In genomic region chr3:46986055-46986730, GRCh38 we compare ENCODE assay signal across 10 cellular contexts. TPM values are rescaled to one million over a fixed set of nuclear protein-coding genes. Genes with fewer than 3 reads are reported as not detected.
A peak's percentile ranks its signal among the peaks of the same experiment; 100 is the strongest.
DNase-seq lines count a peak whose midpoint lies in the region; ATAC-seq, FAIRE-seq and TF ChIP-seq lines count a peak whose summit lies in the region.
"Had no signal": no experiment of that assay in that cellular context is flagged by ENCODE, and none has a peak within 500 bp of the region (broad histone marks: within the 10 kb centered on the region; RNA-seq: fewer than 3 reads in every experiment).

No MANE protein-coding gene starts in this region.

- peak overlapping the region; percentile 43 for H3K4me3 ChIP-seq in OCI-LY7 (ENCODE audit: low read depth, low read length, poor library complexity, severe bottlenecking)
- H3K4me3 ChIP-seq in pancreas, result no peak overlapping the region

- no peak for DNase-seq in GM12891 (ENCODE audit: insufficient read length, low spot score)
- DNase-seq in OCI-LY7 (ENCODE audit: low spot score), result peak; percentile 63
- DNase-seq in endothelial cell (ENCODE audit: low spot score), result no peak
- DNase-seq in posterior vena cava (ENCODE audit: low spot score), result peak; percentile 30
- DNase-seq in NCI-H2171 treated with DMSO at 0.1 percent for 48 hours (lab: John Stamatoyannopoulos, UW), result no peak
- DNase-seq in iPS-NIHi11 (ENCODE audit: low spot score), result no peak
- DNase-seq in pancreas, result no peak
- DNase-seq: Kasumi-1, NCI-H2107 had no signal

- H3K9me2 ChIP-seq in OCI-LY7 (ENCODE audit: insufficient read depth, low read length), result no peaks in the 10 kb centered on the region

- peak overlapping the region; percentile 7 for H3K4me3 Mint-ChIP-seq in endothelial cell (ENCODE audit: unreplicated experiment)
- H3K4me3 Mint-ChIP-seq: neural crest cell had no signal

- no peak for ATAC-seq in pancreas

- H3K9me3 Mint-ChIP-seq in endothelial cell (ENCODE audit: unreplicated experiment), result no peaks in the 10 kb centered on the region
- H3K9me3 Mint-ChIP-seq: neural crest cell had no signal

- FAIRE-seq in GM12891 (lab: Jason Lieb, UNC) (peak; percentile 16), pancreas (lab: Jason Lieb, UNC) (no peak)

- H3K27ac Mint-ChIP-seq in endothelial cell (ENCODE audit: unreplicated experiment), result peak overlapping the region; percentile 22

- intact Hi-C loops in OCI-LY7 (cut with micrococcal nuclease; ENCODE audit: unreplicated experiment), result no loop called here
- intact Hi-C loops in posterior vena cava (cut with DNase I), result no loop called here
- intact Hi-C loops in pancreas (cut with DNase I), result loop anchor here in 1 of 3 donors (10.0 kb wide), 1 partner anchor 281 kb away; the partner anchor contains the start of gene TMIE

- peaks cover 51% of the 10 kb centered on the region; the same call in 1 of the 2 replicates for H3K79me2 ChIP-seq in OCI-LY7 (ENCODE audit: insufficient read depth, low read depth, low read length)

- no peak for TF ChIP-seq POLR2A in GM12891 (IDR thresholded peaks at IDR 0.05; ENCODE audit: low read depth, low read length)

- peaks cover 38% of the 10 kb centered on the region for H3K36me3 ChIP-seq in OCI-LY7 (ENCODE audit: insufficient read depth, low read length)
- peaks cover 0 to 16% (median 0%) of the 10 kb centered on the region in 3 donors for H3K36me3 ChIP-seq in pancreas

- TF ChIP-seq CTCF in OCI-LY7 (conservative IDR thresholded peaks at IDR 0.05; ENCODE audit: low read length) (peak; percentile 36; the same call in 1 of the 2 replicates), endothelial cell (IDR thresholded peaks at IDR 0.05; ENCODE audit: unreplicated experiment) (no peak), pancreas (IDR thresholded peaks at IDR 0.05) (no peak)

- CTCF ChIA-PET in OCI-LY7 (lab: Charles Lee; ENCODE audit: unreplicated experiment), result interaction anchor here (1.3 kb wide), 1 partner anchor 50 kb away, joined by 3 read pairs; no protein-coding TSS in a partner anchor

- H3K4me1 Mint-ChIP-seq in endothelial cell (ENCODE audit: unreplicated experiment), result peaks cover 55% of the 10 kb centered on the region

- peaks cover 12% of the 10 kb centered on the region for H3K36me3 Mint-ChIP-seq in endothelial cell (ENCODE audit: low read depth, unreplicated experiment)

- BruUV-seq in OCI-LY7 (replicated peaks; lab: Mats Ljungman, UMichigan), result no TSS peak

- POLR2A ChIA-PET in OCI-LY7 (lab: Charles Lee), result interaction anchor here (1.4 kb wide), 1 partner anchor 57 kb away, joined by 4 read pairs; no protein-coding TSS in a partner anchor

- H4K20me1 ChIP-seq in OCI-LY7 (ENCODE audit: insufficient read depth, low read length), result no peaks in the 10 kb centered on the region

- peaks cover 8% of the 10 kb centered on the region for H3K27me3 Mint-ChIP-seq in endothelial cell (ENCODE audit: unreplicated experiment)

- peak overlapping the region; percentile 72 for H3K27ac ChIP-seq in OCI-LY7 (ENCODE audit: low read depth, low read length, poor library complexity, severe bottlenecking)
- H3K27ac ChIP-seq in pancreas, result no peak overlapping the region

- H3K4me1 ChIP-seq in OCI-LY7 (ENCODE audit: insufficient read depth, low read length, poor library complexity, severe bottlenecking) (peaks cover 93% of the 10 kb centered on the region), pancreas (peaks cover 0 to 8% (median 0%) of the 10 kb centered on the region in 3 donors)

- WGBS in pancreas, 2 donors, result 89 to 90% methylated on average over 4 of the region's 4 CpGs

- H3K4me2 ChIP-seq in OCI-LY7 (ENCODE audit: low read length), result peak overlapping the region; percentile 75

- no peak overlapping the region for H2AFZ ChIP-seq in OCI-LY7 (ENCODE audit: low read length)

- H3K27me3 ChIP-seq in pancreas, result no peaks in the 10 kb centered on the region

- H3K9me3 ChIP-seq in OCI-LY7 (ENCODE audit: low read length) (no peaks in the 10 kb centered on the region), pancreas (no peaks in the 10 kb centered on the region)

TF ChIP-seq in GM12891, 5 proteins besides CTCF, POLR2A, EP300 and RAD21:
- no peak for TF ChIP-seq POLR2AphosphoS5 (IDR thresholded peaks at IDR 0.05; ENCODE audit: low read depth, low read length)
- no peak for TF ChIP-seq TAF1 (IDR thresholded peaks at IDR 0.05; ENCODE audit: low read depth, low read length)
- no peak for TF ChIP-seq SPI1 (IDR thresholded peaks at IDR 0.05; ENCODE audit: low read depth, low read length)
- no peak for TF ChIP-seq POU2F2 (IDR thresholded peaks at IDR 0.05; ENCODE audit: low read depth, low read length)
- no peak for TF ChIP-seq PAX5 (IDR thresholded peaks at IDR 0.05; ENCODE audit: insufficient read depth, low read length, severe bottlenecking)
TF ChIP-seq in GM12891: peak in this region for 0.

RNA-seq across cellular contexts. Expression of gene NBEAL2, which starts 6.7 kb away (rescaled TPM):
- 53.4 TPM for polyA plus RNA-seq in GM12891 (2012; ENCODE audit: low read depth, missing spikeins)
- total RNA-seq in OCI-LY7 (2014; rRNA removed; shearing (Covaris generic)), result 53.3 and 74.9 TPM in 2 replicates
- total RNA-seq in OCI-LY7 (2022) (129 and 149 TPM in 2 replicates), endothelial cell (ENCODE audit: unreplicated experiment) (202 TPM), posterior vena cava (10 to 100 TPM; 26.0 to 33.1 TPM), pancreas (10 to 100 TPM; 30.6 to 67.4 (median 37.1) TPM)
- 100 to 1,000 TPM; 231 to 265 TPM for polyA plus RNA-seq in pancreas

RNA-seq across cellular contexts. Expression of gene CCDC12, which starts 9.6 kb away (rescaled TPM):
- 55.8 TPM for polyA plus RNA-seq in GM12891 (2012; ENCODE audit: low read depth, missing spikeins)
- 74.9 and 102 TPM in 2 replicates for total RNA-seq in OCI-LY7 (2014; rRNA removed; shearing (Covaris generic))
- total RNA-seq in OCI-LY7 (2022) (107 and 116 TPM in 2 replicates), endothelial cell (ENCODE audit: unreplicated experiment) (36.3 TPM), posterior vena cava (10 to 100 TPM; 21.5 to 26.0 TPM), pancreas (10 to 100 TPM; 20.7 to 30.4 (median 22.4) TPM)
- polyA plus RNA-seq in pancreas, result 10 to 100 TPM; 64.9 to 82.8 TPM

Comparison
In these comparisons a context has a peak if more than half of its experiments do, and no peak if none do; other contexts are left out.
1. DNase-seq: peak in OCI-LY7 (single experiment) and posterior vena cava (single experiment); none in GM12891 (single experiment), endothelial cell (single experiment), NCI-H2171 treated with DMSO at 0.1 percent for 48 hours (single experiment), iPS-NIHi11 (single experiment) and pancreas (0 of 6).